In genomic region chr10:127414024-127414423, GRCh38 we compare ENCODE assay signal across 35 cellular contexts.
"Had no signal": no experiment of that assay in that cellular context is flagged by ENCODE, and none has a peak within 500 bp of the region (broad histone marks: within the 10 kb centered on the region; RNA-seq: fewer than 3 reads in every experiment).

No MANE protein-coding gene starts in this region.

- H3K36me3 Mint-ChIP-seq: activated CD4-positive, alpha-beta memory T cell treated with anti-CD3 and anti-CD28 coated beads for 36 hours; activated naive CD4-positive, alpha-beta T cell treated with anti-CD3 and anti-CD28 coated beads, Interleukin-2, amount 50 U/mL, for 72 hours; activated naive CD8-positive, alpha-beta T cell treated with anti-CD3 and anti-CD28 coated beads for 36 hours had no signal

- H3K27me3 ChIP-seq: adrenal gland, body of pancreas, brain microvascular endothelial cell, breast epithelium had no signal

- H3K36me3 ChIP-seq: adrenal gland had no signal

- H3K4me3 ChIP-seq: adrenal gland, body of pancreas, breast epithelium had no signal

- H3K9me3 ChIP-seq: adrenal gland, body of pancreas, breast epithelium had no signal

- DNase-seq: activated B cell treated with CpG ODN at 0.5 μM for 24 hours; activated CD4-positive, alpha-beta memory T cell treated with anti-CD3 and anti-CD28 coated beads for 36 hours; activated CD4-positive, alpha-beta T cell treated with anti-CD3 and anti-CD28 coated beads for 1 hour; activated CD4-positive, alpha-beta T cell treated with anti-CD3 and anti-CD28 coated beads for 36 hours; activated CD4-positive, alpha-beta T cell treated with anti-CD3 and anti-CD28 coated beads, Interleukin-2, amount 10 ng/mL, durations not matched to agents 24 days and 14 days; activated CD4-positive, alpha-beta T cell treated with anti-CD3 and anti-CD28 coated beads, Interleukin-2, amount 50 U/mL, for 1 hour; activated CD4-positive, alpha-beta T cell treated with anti-CD3 and anti-CD28 coated beads, Interleukin-2, amount 50 U/mL, for 4 hours; activated CD8-positive, alpha-beta memory T cell treated with anti-CD3 and anti-CD28 coated beads, Interleukin-2, amount 50 U/mL, for 4 hours; activated CD8-positive, alpha-beta T cell treated with anti-CD3 and anti-CD28 coated beads for 36 hours; activated effector memory CD4-positive, alpha-beta T cell treated with anti-CD3 and anti-CD28 coated beads, Interleukin-2, amount 50 U/mL, for 16 hours; activated gamma-delta T cell treated with Interleukin-2 at 50 U/mL for 16 hours; activated naive CD4-positive, alpha-beta T cell; activated naive CD4-positive, alpha-beta T cell treated with anti-CD3 and anti-CD28 coated beads for 36 hours; activated naive CD4-positive, alpha-beta T cell treated with anti-CD3 and anti-CD28 coated beads, Interleukin-2, amount 50 U/mL, for 16 hours; activated naive CD8-positive, alpha-beta T cell treated with anti-CD3 and anti-CD28 coated beads for 36 hours; activated T-cell treated with anti-CD3 and anti-CD28 coated beads for 4 hours; activated T-cell treated with anti-CD3 and anti-CD28 coated beads, Interleukin-2, amount 50 U/mL, for 1 hour; activated T-cell treated with anti-CD3 and anti-CD28 coated beads, Interleukin-2, amount 50 U/mL, for 4 hours; activated T-cell treated with anti-CD3 and anti-CD28 coated beads, Interleukin-2, amount 50 U/mL, for 72 hours; adrenal gland; amniotic stem cell; aorta; body of pancreas; brain microvascular endothelial cell; central memory CD4-positive, alpha-beta T cell; T-helper 1 cell; T-helper 2 cell; T-helper 9 cell had no signal

- H3K27ac ChIP-seq: adrenal gland, body of pancreas, brain microvascular endothelial cell, breast epithelium, VCaP had no signal

- ATAC-seq: activated CD4-positive, alpha-beta T cell treated with anti-CD3 and anti-CD28 coated beads for 36 hours; activated CD8-positive, alpha-beta T cell treated with anti-CD3 and anti-CD28 coated beads for 36 hours; activated naive CD4-positive, alpha-beta T cell treated with anti-CD3 and anti-CD28 coated beads, Interleukin-2, amount 50 U/mL, for 72 hours; activated T-cell treated with anti-CD3 and anti-CD28 coated beads, Interleukin-2, amount 50 U/mL, for 4 hours; activated T-cell treated with anti-CD3 and anti-CD28 coated beads, Interleukin-2, amount 50 U/mL, for 72 hours; activated T-helper 17 cell treated with anti-CD3 and anti-CD28 coated beads, Interleukin-2, amount 50 U/mL, for 72 hours; body of pancreas had no signal

- H3K4me1 ChIP-seq: body of pancreas, breast epithelium had no signal

- H3K9me3 Mint-ChIP-seq: activated B cell treated with CpG ODN at 0.5 μM for 24 hours; activated CD4-positive, alpha-beta memory T cell treated with anti-CD3 and anti-CD28 coated beads for 36 hours; activated CD4-positive, alpha-beta T cell treated with anti-CD3 and anti-CD28 coated beads, Interleukin-2, amount 10 ng/mL, durations not matched to agents 24 days and 14 days; activated CD8-positive, alpha-beta T cell treated with anti-CD3 and anti-CD28 coated beads for 36 hours; activated naive CD4-positive, alpha-beta T cell treated with anti-CD3 and anti-CD28 coated beads for 36 hours; activated naive CD4-positive, alpha-beta T cell treated with anti-CD3 and anti-CD28 coated beads, Interleukin-2, amount 50 U/mL, for 72 hours; activated naive CD8-positive, alpha-beta T cell treated with anti-CD3 and anti-CD28 coated beads for 36 hours; activated T-cell treated with anti-CD3 and anti-CD28 coated beads, Interleukin-2, amount 50 U/mL, for 4 hours; activated T-cell treated with anti-CD3 and anti-CD28 coated beads, Interleukin-2, amount 50 U/mL, for 72 hours; activated T-helper 1 cell treated with anti-CD3 and anti-CD28 coated beads, Interleukin-12 subunit alpha, Interleukin-12 subunit beta, Interleukin-2, Interleukin-4 antibody, amounts not matched to agents 30 ng/mL and 10 ng/mL and 1 ng/mL, durations not matched to agents 14 hours and 24 hours and 36 hours; activated T-helper 17 cell treated with anti-CD3 and anti-CD28 coated beads, Interleukin-2, amount 50 U/mL, for 72 hours; T-helper 1 cell treated with Interleukin-12 subunit alpha and Interleukin-12 subunit beta and Interleukin-4 antibody, amounts not matched to agents 30 μg/mL and 1 μg/mL, for 36 hours; T-helper 2 cell treated with Interferon-gamma antibody and Interleukin-4, amounts not matched to agents 5 μg/mL and 100 μg/mL, for 36 hours had no signal

- H3K27me3 Mint-ChIP-seq: activated B cell treated with CpG ODN at 0.5 μM for 24 hours; activated CD4-positive, alpha-beta memory T cell treated with anti-CD3 and anti-CD28 coated beads for 36 hours; activated CD4-positive, alpha-beta T cell treated with anti-CD3 and anti-CD28 coated beads for 36 hours; activated CD4-positive, alpha-beta T cell treated with anti-CD3 and anti-CD28 coated beads, Interleukin-2, amount 10 ng/mL, durations not matched to agents 24 days and 14 days; activated CD8-positive, alpha-beta T cell treated with anti-CD3 and anti-CD28 coated beads for 36 hours; activated naive CD8-positive, alpha-beta T cell treated with anti-CD3 and anti-CD28 coated beads for 36 hours; activated T-helper 17 cell treated with anti-CD3 and anti-CD28 coated beads, Interleukin-2, amount 50 U/mL, for 72 hours had no signal

- H3K27ac Mint-ChIP-seq: activated B cell treated with CpG ODN at 0.5 μM for 24 hours; activated CD4-positive, alpha-beta memory T cell treated with anti-CD3 and anti-CD28 coated beads for 36 hours; activated CD4-positive, alpha-beta T cell treated with anti-CD3 and anti-CD28 coated beads for 36 hours; activated CD4-positive, alpha-beta T cell treated with anti-CD3 and anti-CD28 coated beads, Interleukin-2, amount 10 ng/mL, durations not matched to agents 24 days and 14 days; activated CD8-positive, alpha-beta T cell treated with anti-CD3 and anti-CD28 coated beads for 36 hours; activated naive CD4-positive, alpha-beta T cell treated with anti-CD3 and anti-CD28 coated beads for 36 hours; activated naive CD4-positive, alpha-beta T cell treated with anti-CD3 and anti-CD28 coated beads, Interleukin-2, amount 50 U/mL, for 72 hours; activated naive CD8-positive, alpha-beta T cell treated with anti-CD3 and anti-CD28 coated beads for 36 hours; activated T-cell treated with anti-CD3 and anti-CD28 coated beads, Interleukin-2, amount 50 U/mL, for 72 hours; activated T-helper 1 cell treated with anti-CD3 and anti-CD28 coated beads, Interleukin-12 subunit alpha, Interleukin-12 subunit beta, Interleukin-2, Interleukin-4 antibody, amounts not matched to agents 30 ng/mL and 10 ng/mL and 1 ng/mL, durations not matched to agents 14 hours and 24 hours and 36 hours; activated T-helper 17 cell treated with anti-CD3 and anti-CD28 coated beads, Interleukin-2, amount 50 U/mL, for 72 hours; T-helper 1 cell treated with Interleukin-12 subunit alpha and Interleukin-12 subunit beta and Interleukin-4 antibody, amounts not matched to agents 30 μg/mL and 1 μg/mL, for 36 hours; T-helper 2 cell treated with Interferon-gamma antibody and Interleukin-4, amounts not matched to agents 5 μg/mL and 100 μg/mL, for 36 hours had no signal

- H3K4me3 Mint-ChIP-seq: activated B cell treated with CpG ODN at 0.5 μM for 24 hours; activated CD4-positive, alpha-beta memory T cell treated with anti-CD3 and anti-CD28 coated beads for 36 hours; activated CD4-positive, alpha-beta T cell treated with anti-CD3 and anti-CD28 coated beads for 36 hours; activated CD4-positive, alpha-beta T cell treated with anti-CD3 and anti-CD28 coated beads, Interleukin-2, amount 10 ng/mL, durations not matched to agents 24 days and 14 days; activated CD8-positive, alpha-beta T cell treated with anti-CD3 and anti-CD28 coated beads for 36 hours; activated naive CD4-positive, alpha-beta T cell treated with anti-CD3 and anti-CD28 coated beads for 36 hours; activated naive CD8-positive, alpha-beta T cell treated with anti-CD3 and anti-CD28 coated beads for 36 hours; activated T-cell treated with anti-CD3 and anti-CD28 coated beads, Interleukin-2, amount 50 U/mL, for 4 hours; activated T-cell treated with anti-CD3 and anti-CD28 coated beads, Interleukin-2, amount 50 U/mL, for 72 hours; activated T-helper 1 cell treated with anti-CD3 and anti-CD28 coated beads, Interleukin-12 subunit alpha, Interleukin-12 subunit beta, Interleukin-2, Interleukin-4 antibody, amounts not matched to agents 30 ng/mL and 10 ng/mL and 1 ng/mL, durations not matched to agents 14 hours and 24 hours and 36 hours; activated T-helper 17 cell treated with anti-CD3 and anti-CD28 coated beads, Interleukin-2, amount 50 U/mL, for 72 hours; T-helper 1 cell treated with Interleukin-12 subunit alpha and Interleukin-12 subunit beta and Interleukin-4 antibody, amounts not matched to agents 30 μg/mL and 1 μg/mL, for 36 hours; T-helper 2 cell treated with Interferon-gamma antibody and Interleukin-4, amounts not matched to agents 5 μg/mL and 100 μg/mL, for 36 hours had no signal

- H3K4me1 Mint-ChIP-seq: activated B cell treated with CpG ODN at 0.5 μM for 24 hours; activated CD4-positive, alpha-beta T cell treated with anti-CD3 and anti-CD28 coated beads for 36 hours; activated CD4-positive, alpha-beta T cell treated with anti-CD3 and anti-CD28 coated beads, Interleukin-2, amount 10 ng/mL, durations not matched to agents 24 days and 14 days; activated naive CD8-positive, alpha-beta T cell treated with anti-CD3 and anti-CD28 coated beads for 36 hours; activated T-helper 17 cell treated with anti-CD3 and anti-CD28 coated beads, Interleukin-2, amount 50 U/mL, for 72 hours had no signal
